In the genomic region with DNA sequence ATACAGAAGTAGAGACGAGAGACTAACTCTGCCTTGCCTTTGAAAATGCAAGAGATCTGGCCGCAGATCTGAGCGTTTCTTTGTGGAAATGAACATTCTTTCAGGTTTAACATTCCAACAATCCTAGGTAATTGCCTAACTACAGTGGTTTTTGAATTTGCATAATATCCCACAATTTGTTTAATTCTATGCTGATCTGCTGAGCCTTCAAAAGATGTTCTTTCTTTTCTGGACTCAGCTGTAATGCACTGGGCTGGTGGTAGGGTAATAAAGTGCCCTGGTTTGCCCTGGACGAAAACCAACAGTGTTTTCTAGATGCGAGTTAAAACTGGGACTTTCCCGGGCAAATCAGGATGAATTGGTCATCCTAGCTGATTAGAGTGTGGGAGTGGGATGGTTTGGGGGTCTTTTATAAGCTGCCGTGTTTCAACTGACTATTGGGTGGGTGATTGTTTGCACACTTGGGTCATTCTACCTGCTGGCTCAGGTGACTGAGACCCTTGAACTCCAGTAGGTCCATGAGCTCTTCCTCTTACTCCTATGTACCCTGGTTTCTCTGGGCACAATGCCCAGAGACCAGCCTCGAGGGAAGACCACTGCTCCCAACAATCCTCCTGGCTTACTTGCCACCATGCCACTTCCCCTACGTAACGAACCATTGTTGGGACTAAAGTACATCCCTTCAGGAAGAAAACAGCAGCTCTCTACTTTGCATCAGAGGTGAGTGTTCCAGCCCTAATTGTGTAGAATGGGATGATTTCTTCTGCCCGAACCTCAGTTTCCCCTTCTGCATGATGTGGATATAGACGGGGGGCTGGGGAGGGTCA, we compare ENCODE assay signal across 1 cellular context.
A peak's percentile ranks its signal among the peaks of the same experiment; 100 is the strongest.
TF ChIP-seq lines count a peak whose summit lies in the region.

No MANE protein-coding gene starts in this region.

TF ChIP-seq in HepG2, 621 proteins besides CTCF, POLR2A, EP300 and RAD21 (continued from another document and continues in another):
- TF ChIP-seq, protein P1, sequence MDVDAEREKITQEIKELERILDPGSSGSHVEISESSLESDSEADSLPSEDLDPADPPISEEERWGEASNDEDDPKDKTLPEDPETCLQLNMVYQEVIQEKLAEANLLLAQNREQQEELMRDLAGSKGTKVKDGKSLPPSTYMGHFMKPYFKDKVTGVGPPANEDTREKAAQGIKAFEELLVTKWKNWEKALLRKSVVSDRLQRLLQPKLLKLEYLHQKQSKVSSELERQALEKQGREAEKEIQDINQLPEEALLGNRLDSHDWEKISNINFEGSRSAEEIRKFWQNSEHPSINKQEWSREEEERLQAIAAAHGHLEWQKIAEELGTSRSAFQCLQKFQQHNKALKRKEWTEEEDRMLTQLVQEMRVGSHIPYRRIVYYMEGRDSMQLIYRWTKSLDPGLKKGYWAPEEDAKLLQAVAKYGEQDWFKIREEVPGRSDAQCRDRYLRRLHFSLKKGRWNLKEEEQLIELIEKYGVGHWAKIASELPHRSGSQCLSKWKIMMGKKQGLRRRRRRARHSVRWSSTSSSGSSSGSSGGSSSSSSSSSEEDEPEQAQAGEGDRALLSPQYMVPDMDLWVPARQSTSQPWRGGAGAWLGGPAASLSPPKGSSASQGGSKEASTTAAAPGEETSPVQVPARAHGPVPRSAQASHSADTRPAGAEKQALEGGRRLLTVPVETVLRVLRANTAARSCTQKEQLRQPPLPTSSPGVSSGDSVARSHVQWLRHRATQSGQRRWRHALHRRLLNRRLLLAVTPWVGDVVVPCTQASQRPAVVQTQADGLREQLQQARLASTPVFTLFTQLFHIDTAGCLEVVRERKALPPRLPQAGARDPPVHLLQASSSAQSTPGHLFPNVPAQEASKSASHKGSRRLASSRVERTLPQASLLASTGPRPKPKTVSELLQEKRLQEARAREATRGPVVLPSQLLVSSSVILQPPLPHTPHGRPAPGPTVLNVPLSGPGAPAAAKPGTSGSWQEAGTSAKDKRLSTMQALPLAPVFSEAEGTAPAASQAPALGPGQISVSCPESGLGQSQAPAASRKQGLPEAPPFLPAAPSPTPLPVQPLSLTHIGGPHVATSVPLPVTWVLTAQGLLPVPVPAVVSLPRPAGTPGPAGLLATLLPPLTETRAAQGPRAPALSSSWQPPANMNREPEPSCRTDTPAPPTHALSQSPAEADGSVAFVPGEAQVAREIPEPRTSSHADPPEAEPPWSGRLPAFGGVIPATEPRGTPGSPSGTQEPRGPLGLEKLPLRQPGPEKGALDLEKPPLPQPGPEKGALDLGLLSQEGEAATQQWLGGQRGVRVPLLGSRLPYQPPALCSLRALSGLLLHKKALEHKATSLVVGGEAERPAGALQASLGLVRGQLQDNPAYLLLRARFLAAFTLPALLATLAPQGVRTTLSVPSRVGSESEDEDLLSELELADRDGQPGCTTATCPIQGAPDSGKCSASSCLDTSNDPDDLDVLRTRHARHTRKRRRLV (CRISPR knock-in tag; IDR thresholded peaks at IDR 0.05), result no peak
- TF ChIP-seq ELF4 (CRISPR knock-in tag; IDR thresholded peaks at IDR 0.05; ENCODE audit: borderline replicate concordance) (peak; percentile 53; the same call in 1 of the 2 replicates), SOX5 (CRISPR knock-in tag; IDR thresholded peaks at IDR 0.05; ENCODE audit: borderline replicate concordance) (peak; percentile 8; the same call in 1 of the 2 replicates), AKAP8 (CRISPR knock-in tag; IDR thresholded peaks at IDR 0.05) (no peak), REL (CRISPR knock-in tag; conservative IDR thresholded peaks at IDR 0.05) (no peak), ZNF570 (CRISPR knock-in tag; IDR thresholded peaks at IDR 0.05; ENCODE audit: borderline replicate concordance) (no peak), ZNF556 (CRISPR knock-in tag; IDR thresholded peaks at IDR 0.05; ENCODE audit: borderline replicate concordance) (no peak; the same call in 1 of the 2 replicates), SKI (IDR thresholded peaks at IDR 0.05; ENCODE audit: partially characterized antibody) (no peak), FOXK1 (CRISPR knock-in tag; IDR thresholded peaks at IDR 0.05; ENCODE audit: borderline replicate concordance, low read depth) (0 out of 2 replicates have a peak, but pooled peaks have one; percentile 4), NFKB2 (CRISPR knock-in tag; IDR thresholded peaks at IDR 0.05; ENCODE audit: borderline replicate concordance) (no peak), ZNF644 (CRISPR knock-in tag; IDR thresholded peaks at IDR 0.05; ENCODE audit: low read depth) (peak; percentile 71; the same call in 1 of the 2 replicates), ZNF10 (CRISPR knock-in tag; IDR thresholded peaks at IDR 0.05; ENCODE audit: borderline replicate concordance, low read depth) (no peak), CC2D1A (CRISPR knock-in tag; IDR thresholded peaks at IDR 0.05) (no peak), RELA (CRISPR knock-in tag; IDR thresholded peaks at IDR 0.05) (no peak), GABPA (IDR thresholded peaks at IDR 0.05; ENCODE audit: low read depth, low read length) (no peak), GABPA (CRISPR knock-in tag; IDR thresholded peaks at IDR 0.05; ENCODE audit: low read depth) (0 out of 2 replicates have a peak, but pooled peaks have one; percentile 18), NKX3-1 (CRISPR knock-in tag; IDR thresholded peaks at IDR 0.05) (no peak), CHCHD3 (CRISPR knock-in tag; IDR thresholded peaks at IDR 0.05) (no peak), ZFX (CRISPR knock-in tag; IDR thresholded peaks at IDR 0.05; ENCODE audit: low read depth) (peak; percentile 5; the same call in 1 of the 2 replicates), ZNF33B (CRISPR knock-in tag; IDR thresholded peaks at IDR 0.05) (no peak), ZNF263 (CRISPR knock-in tag; IDR thresholded peaks at IDR 0.05) (0 out of 2 replicates have a peak, but pooled peaks have one; percentile 25), SP140L (CRISPR knock-in tag; IDR thresholded peaks at IDR 0.05; ENCODE audit: borderline replicate concordance) (no peak), HOXD1 (CRISPR knock-in tag; IDR thresholded peaks at IDR 0.05) (no peak), ZBTB3 (CRISPR knock-in tag; IDR thresholded peaks at IDR 0.05; ENCODE audit: borderline replicate concordance, low read depth) (no peak), NFKBIZ (CRISPR knock-in tag; IDR thresholded peaks at IDR 0.05) (peak; percentile 29; the same call in 1 of the 2 replicates), ASH2L (IDR thresholded peaks at IDR 0.05; ENCODE audit: insufficient read length, low read depth, low read length) (no peak), LCORL (IDR thresholded peaks at IDR 0.05) (no peak), LCORL (CRISPR knock-in tag; IDR thresholded peaks at IDR 0.05) (peak; percentile 22), RBM22 (optimal IDR thresholded peaks at IDR 0.05; ENCODE audit: low read length) (no peak), ZNF317 (CRISPR knock-in tag; IDR thresholded peaks at IDR 0.05) (no peak), HDAC1 (CRISPR knock-in tag; IDR thresholded peaks at IDR 0.05) (no peak), FOXO1 (CRISPR knock-in tag; IDR thresholded peaks at IDR 0.05) (0 out of 2 replicates have a peak, but pooled peaks have one; percentile 13), ZNF329 (CRISPR knock-in tag; IDR thresholded peaks at IDR 0.05; ENCODE audit: low read depth) (no peak), NCOA5 (CRISPR knock-in tag; IDR thresholded peaks at IDR 0.05) (no peak), MTF1 (CRISPR knock-in tag; IDR thresholded peaks at IDR 0.05) (no peak), ESRRA (CRISPR knock-in tag; IDR thresholded peaks at IDR 0.05; ENCODE audit: low read depth) (0 out of 2 replicates have a peak, but pooled peaks have one; percentile 11)
- TF ChIP-seq, protein P2, sequence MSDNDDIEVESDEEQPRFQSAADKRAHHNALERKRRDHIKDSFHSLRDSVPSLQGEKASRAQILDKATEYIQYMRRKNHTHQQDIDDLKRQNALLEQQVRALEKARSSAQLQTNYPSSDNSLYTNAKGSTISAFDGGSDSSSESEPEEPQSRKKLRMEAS (IDR thresholded peaks at IDR 0.05), result peak; percentile 28
- TF ChIP-seq, protein P3, sequence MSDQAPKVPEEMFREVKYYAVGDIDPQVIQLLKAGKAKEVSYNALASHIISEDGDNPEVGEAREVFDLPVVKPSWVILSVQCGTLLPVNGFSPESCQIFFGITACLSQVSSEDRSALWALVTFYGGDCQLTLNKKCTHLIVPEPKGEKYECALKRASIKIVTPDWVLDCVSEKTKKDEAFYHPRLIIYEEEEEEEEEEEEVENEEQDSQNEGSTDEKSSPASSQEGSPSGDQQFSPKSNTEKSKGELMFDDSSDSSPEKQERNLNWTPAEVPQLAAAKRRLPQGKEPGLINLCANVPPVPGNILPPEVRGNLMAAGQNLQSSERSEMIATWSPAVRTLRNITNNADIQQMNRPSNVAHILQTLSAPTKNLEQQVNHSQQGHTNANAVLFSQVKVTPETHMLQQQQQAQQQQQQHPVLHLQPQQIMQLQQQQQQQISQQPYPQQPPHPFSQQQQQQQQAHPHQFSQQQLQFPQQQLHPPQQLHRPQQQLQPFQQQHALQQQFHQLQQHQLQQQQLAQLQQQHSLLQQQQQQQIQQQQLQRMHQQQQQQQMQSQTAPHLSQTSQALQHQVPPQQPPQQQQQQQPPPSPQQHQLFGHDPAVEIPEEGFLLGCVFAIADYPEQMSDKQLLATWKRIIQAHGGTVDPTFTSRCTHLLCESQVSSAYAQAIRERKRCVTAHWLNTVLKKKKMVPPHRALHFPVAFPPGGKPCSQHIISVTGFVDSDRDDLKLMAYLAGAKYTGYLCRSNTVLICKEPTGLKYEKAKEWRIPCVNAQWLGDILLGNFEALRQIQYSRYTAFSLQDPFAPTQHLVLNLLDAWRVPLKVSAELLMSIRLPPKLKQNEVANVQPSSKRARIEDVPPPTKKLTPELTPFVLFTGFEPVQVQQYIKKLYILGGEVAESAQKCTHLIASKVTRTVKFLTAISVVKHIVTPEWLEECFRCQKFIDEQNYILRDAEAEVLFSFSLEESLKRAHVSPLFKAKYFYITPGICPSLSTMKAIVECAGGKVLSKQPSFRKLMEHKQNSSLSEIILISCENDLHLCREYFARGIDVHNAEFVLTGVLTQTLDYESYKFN (CRISPR knock-in tag; conservative IDR thresholded peaks at IDR 0.05), result no peak
- TF ChIP-seq, protein P4, sequence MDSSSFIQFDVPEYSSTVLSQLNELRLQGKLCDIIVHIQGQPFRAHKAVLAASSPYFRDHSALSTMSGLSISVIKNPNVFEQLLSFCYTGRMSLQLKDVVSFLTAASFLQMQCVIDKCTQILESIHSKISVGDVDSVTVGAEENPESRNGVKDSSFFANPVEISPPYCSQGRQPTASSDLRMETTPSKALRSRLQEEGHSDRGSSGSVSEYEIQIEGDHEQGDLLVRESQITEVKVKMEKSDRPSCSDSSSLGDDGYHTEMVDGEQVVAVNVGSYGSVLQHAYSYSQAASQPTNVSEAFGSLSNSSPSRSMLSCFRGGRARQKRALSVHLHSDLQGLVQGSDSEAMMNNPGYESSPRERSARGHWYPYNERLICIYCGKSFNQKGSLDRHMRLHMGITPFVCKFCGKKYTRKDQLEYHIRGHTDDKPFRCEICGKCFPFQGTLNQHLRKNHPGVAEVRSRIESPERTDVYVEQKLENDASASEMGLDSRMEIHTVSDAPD (CRISPR knock-in tag; IDR thresholded peaks at IDR 0.05), result no peak
- TF ChIP-seq, protein P5, sequence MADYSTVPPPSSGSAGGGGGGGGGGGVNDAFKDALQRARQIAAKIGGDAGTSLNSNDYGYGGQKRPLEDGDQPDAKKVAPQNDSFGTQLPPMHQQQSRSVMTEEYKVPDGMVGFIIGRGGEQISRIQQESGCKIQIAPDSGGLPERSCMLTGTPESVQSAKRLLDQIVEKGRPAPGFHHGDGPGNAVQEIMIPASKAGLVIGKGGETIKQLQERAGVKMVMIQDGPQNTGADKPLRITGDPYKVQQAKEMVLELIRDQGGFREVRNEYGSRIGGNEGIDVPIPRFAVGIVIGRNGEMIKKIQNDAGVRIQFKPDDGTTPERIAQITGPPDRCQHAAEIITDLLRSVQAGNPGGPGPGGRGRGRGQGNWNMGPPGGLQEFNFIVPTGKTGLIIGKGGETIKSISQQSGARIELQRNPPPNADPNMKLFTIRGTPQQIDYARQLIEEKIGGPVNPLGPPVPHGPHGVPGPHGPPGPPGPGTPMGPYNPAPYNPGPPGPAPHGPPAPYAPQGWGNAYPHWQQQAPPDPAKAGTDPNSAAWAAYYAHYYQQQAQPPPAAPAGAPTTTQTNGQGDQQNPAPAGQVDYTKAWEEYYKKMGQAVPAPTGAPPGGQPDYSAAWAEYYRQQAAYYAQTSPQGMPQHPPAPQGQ (CRISPR knock-in tag; IDR thresholded peaks at IDR 0.05; ENCODE audit: borderline replicate concordance), result 0 out of 2 replicates have a peak, but pooled peaks have one; percentile 25
- TF ChIP-seq, protein P6, sequence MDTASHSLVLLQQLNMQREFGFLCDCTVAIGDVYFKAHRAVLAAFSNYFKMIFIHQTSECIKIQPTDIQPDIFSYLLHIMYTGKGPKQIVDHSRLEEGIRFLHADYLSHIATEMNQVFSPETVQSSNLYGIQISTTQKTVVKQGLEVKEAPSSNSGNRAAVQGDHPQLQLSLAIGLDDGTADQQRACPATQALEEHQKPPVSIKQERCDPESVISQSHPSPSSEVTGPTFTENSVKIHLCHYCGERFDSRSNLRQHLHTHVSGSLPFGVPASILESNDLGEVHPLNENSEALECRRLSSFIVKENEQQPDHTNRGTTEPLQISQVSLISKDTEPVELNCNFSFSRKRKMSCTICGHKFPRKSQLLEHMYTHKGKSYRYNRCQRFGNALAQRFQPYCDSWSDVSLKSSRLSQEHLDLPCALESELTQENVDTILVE (CRISPR knock-in tag; IDR thresholded peaks at IDR 0.05), result 0 out of 2 replicates have a peak, but pooled peaks have one; percentile 17
- TF ChIP-seq, protein P7, sequence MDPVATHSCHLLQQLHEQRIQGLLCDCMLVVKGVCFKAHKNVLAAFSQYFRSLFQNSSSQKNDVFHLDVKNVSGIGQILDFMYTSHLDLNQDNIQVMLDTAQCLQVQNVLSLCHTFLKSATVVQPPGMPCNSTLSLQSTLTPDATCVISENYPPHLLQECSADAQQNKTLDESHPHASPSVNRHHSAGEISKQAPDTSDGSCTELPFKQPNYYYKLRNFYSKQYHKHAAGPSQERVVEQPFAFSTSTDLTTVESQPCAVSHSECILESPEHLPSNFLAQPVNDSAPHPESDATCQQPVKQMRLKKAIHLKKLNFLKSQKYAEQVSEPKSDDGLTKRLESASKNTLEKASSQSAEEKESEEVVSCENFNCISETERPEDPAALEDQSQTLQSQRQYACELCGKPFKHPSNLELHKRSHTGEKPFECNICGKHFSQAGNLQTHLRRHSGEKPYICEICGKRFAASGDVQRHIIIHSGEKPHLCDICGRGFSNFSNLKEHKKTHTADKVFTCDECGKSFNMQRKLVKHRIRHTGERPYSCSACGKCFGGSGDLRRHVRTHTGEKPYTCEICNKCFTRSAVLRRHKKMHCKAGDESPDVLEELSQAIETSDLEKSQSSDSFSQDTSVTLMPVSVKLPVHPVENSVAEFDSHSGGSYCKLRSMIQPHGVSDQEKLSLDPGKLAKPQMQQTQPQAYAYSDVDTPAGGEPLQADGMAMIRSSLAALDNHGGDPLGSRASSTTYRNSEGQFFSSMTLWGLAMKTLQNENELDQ (CRISPR knock-in tag; IDR thresholded peaks at IDR 0.05; ENCODE audit: borderline replicate concordance), result no peak
- TF ChIP-seq, protein P8, sequence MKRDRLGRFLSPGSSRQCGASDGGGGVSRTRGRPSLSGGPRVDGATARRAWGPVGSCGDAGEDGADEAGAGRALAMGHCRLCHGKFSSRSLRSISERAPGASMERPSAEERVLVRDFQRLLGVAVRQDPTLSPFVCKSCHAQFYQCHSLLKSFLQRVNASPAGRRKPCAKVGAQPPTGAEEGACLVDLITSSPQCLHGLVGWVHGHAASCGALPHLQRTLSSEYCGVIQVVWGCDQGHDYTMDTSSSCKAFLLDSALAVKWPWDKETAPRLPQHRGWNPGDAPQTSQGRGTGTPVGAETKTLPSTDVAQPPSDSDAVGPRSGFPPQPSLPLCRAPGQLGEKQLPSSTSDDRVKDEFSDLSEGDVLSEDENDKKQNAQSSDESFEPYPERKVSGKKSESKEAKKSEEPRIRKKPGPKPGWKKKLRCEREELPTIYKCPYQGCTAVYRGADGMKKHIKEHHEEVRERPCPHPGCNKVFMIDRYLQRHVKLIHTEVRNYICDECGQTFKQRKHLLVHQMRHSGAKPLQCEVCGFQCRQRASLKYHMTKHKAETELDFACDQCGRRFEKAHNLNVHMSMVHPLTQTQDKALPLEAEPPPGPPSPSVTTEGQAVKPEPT (CRISPR knock-in tag; IDR thresholded peaks at IDR 0.05; ENCODE audit: low read depth), result 0 out of 2 replicates have a peak, but pooled peaks have one; percentile 12
